8 cellular contexts compared by ENCODE assay signal in genomic region chr6:124961784-124962611, GRCh38. TPM values are rescaled to one million over a fixed set of nuclear protein-coding genes. Genes with fewer than 3 reads are reported as not detected.
DNase-seq lines count a peak whose midpoint lies in the region; ATAC-seq and TF ChIP-seq lines count a peak whose summit lies in the region.

A gene with protein sequence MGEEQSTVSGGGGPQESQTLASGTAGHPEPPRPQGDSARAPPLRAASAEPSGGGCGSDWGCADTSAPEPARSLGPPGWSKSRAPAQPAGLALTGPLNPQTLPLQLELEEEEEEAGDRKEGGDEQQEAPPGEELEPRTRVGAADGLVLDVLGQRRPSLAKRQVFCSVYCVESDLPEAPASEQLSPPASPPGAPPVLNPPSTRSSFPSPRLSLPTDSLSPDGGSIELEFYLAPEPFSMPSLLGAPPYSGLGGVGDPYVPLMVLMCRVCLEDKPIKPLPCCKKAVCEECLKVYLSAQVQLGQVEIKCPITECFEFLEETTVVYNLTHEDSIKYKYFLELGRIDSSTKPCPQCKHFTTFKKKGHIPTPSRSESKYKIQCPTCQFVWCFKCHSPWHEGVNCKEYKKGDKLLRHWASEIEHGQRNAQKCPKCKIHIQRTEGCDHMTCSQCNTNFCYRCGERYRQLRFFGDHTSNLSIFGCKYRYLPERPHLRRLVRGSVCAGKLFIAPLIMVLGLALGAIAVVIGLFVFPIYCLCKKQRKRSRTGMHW (plus strand): TSS chr6:124962437. CDS start chr6:124962545, 108 bp downstream.

- H3K4me3 ChIP-seq in HAP-1 = peak within 1 kb of the TSS; percentile 53
- H3K4me3 ChIP-seq in coronary artery = peak within 1 kb of the TSS; percentile 89
- H3K4me3 ChIP-seq in kidney epithelial cell (ENCODE audit: low read depth, low read length) = peak within 1 kb of the TSS; percentile 86
- peak within 1 kb of the TSS; percentile 86 to 91 (median 87) for H3K4me3 ChIP-seq in skeletal muscle tissue (ENCODE audit: low read length in 3 of 3)

- ATAC-seq in HG03039 (IDR thresholded peaks at IDR 0.05; ENCODE audit: unreplicated experiment) = no peak
- ATAC-seq in HG03442 (IDR thresholded peaks at IDR 0.05; ENCODE audit: unreplicated experiment) = no peak

- no peaks in the 10 kb centered on the region for H3K36me3 ChIP-seq in HAP-1 (replicated peaks)
- no peaks in the 10 kb centered on the region for H3K36me3 ChIP-seq in kidney epithelial cell (ENCODE audit: control insufficient read depth, insufficient read depth, low read length)
- no peaks in the 10 kb centered on the region for H3K36me3 ChIP-seq in skeletal muscle tissue (ENCODE audit: control insufficient read depth in 3 of 3, insufficient read depth in 3 of 3, low read length in 3 of 3)

- peak within 1 kb of the TSS; percentile 81 to 89 (median 89) for H3K9ac ChIP-seq in skeletal muscle tissue (ENCODE audit: low read depth in 1 of 3, low read length in 3 of 3)

- H3K9me3 ChIP-seq in HAP-1 (no peaks in the 10 kb centered on the region), skeletal muscle tissue (ENCODE audit: control insufficient read depth in 3 of 3, low read length in 3 of 3) (no peaks in the 10 kb centered on the region)

- DNase-seq in D341Med (ENCODE audit: low spot score) (peak; percentile 83), HAP-1 (ENCODE audit: low spot score in 2 of 2) (peak in 1 of 2 experiments; percentile 62), RPMI7951 (ENCODE audit: low read depth) (peak; percentile 70), coronary artery (ENCODE audit: low spot score) (peak; percentile 86), kidney epithelial cell (ENCODE audit: low read depth) (no peak)

- H3K27ac ChIP-seq in coronary artery (peak within 1 kb of the TSS; percentile 97 to 100), skeletal muscle tissue (ENCODE audit: low read depth, low read length) (peak within 1 kb of the TSS; percentile 88)

- H3K27me3 ChIP-seq in HAP-1 (ENCODE audit: low read depth) (no peaks in the 10 kb centered on the region; the same call in 1 of the 2 replicates), kidney epithelial cell (ENCODE audit: control insufficient read depth, insufficient read depth, low read length) (no peaks in the 10 kb centered on the region), skeletal muscle tissue (ENCODE audit: control insufficient read depth in 3 of 3, insufficient read depth in 3 of 3, low read length in 3 of 3) (no peaks in the 10 kb centered on the region)

- peaks cover 26% of the 10 kb centered on the region for H3K4me1 ChIP-seq in HAP-1
- peaks cover 11 to 22% (median 17%) of the 10 kb centered on the region in 3 donors for H3K4me1 ChIP-seq in skeletal muscle tissue (ENCODE audit: control insufficient read depth in 3 of 3, insufficient read depth in 3 of 3, low read length in 3 of 3)

- TF ChIP-seq CTCF in coronary artery (IDR thresholded peaks at IDR 0.05) = no peak
- no peak for TF ChIP-seq CTCF in kidney epithelial cell (IDR thresholded peaks at IDR 0.05; ENCODE audit: insufficient read depth, low read length, poor library complexity, severe bottlenecking)

- in situ Hi-C loops in HAP-1 (cut with MboI; ENCODE audit: low sequenced_read_pairs) = no loop called here

RNA-seq across cellular contexts. Expression of the gene that starts here (rescaled TPM):
- 8.0 and 10.3 TPM in 2 replicates for total RNA-seq in RPMI7951 (2014; rRNA removed; shearing (Covaris generic))
- total RNA-seq in kidney epithelial cell (22.1 and 23.8 TPM in 2 replicates), skeletal muscle tissue (27.1 TPM)
